ENCODE assay signal across 28 cellular contexts in genomic region chr5:67257500-67257899, GRCh38.
DNase-seq lines count a peak whose midpoint lies in the region; ATAC-seq and TF ChIP-seq lines count a peak whose summit lies in the region.
"Had no signal": no experiment of that assay in that cellular context is flagged by ENCODE, and none has a peak within 500 bp of the region (broad histone marks: within the 10 kb centered on the region; RNA-seq: fewer than 3 reads in every experiment).

No MANE protein-coding gene starts in this region.

- no peaks in the 10 kb centered on the region for H3K4me1 Mint-ChIP-seq in activated T-cell treated with anti-CD3 and anti-CD28 coated beads, Interleukin-2, amount 50 U/mL, for 72 hours (ENCODE audit: low read depth)
- peaks cover 1% of the 10 kb centered on the region for H3K4me1 Mint-ChIP-seq in activated T-cell treated with anti-CD3 and anti-CD28 coated beads, Interleukin-2, amount 50 U/mL, for 24 hours (ENCODE audit: low read depth)
- H3K4me1 Mint-ChIP-seq: GM23338 had no signal

- in situ Hi-C loops in gastrocnemius medialis (cut with MboI; ENCODE audit: low sequenced_read_pairs in 4 of 4): loop anchor here in 1 of 4 donors (25.0 kb wide), 1 partner anchor 555 kb away; no protein-coding TSS in a partner anchor

- intact Hi-C loops in gastrocnemius medialis (cut with DNase I; ENCODE audit: low total_unique reads): loop anchor here (5.0 to 10.0 kb wide), 2 partner anchors 545 to 1837 kb away; partner anchors contain the start of gene SLC30A5

- no peak overlapping the region for H3K4me3 Mint-ChIP-seq in activated T-cell treated with anti-CD3 and anti-CD28 coated beads, Interleukin-2, amount 50 U/mL, for 72 hours
- no peak overlapping the region for H3K4me3 Mint-ChIP-seq in activated T-cell treated with anti-CD3 and anti-CD28 coated beads, Interleukin-2, amount 50 U/mL, for 24 hours
- H3K4me3 Mint-ChIP-seq: activated CD8-positive, alpha-beta T cell treated with anti-CD3 and anti-CD28 coated beads for 36 hours; brain; CD8-positive, alpha-beta T cell; GM23338; naive B cell; stimulated activated naive B cell treated with anti-CD40 and anti-IgM and Interleukin-4, amounts not matched to agents 10 μg/mL and 1 μg/mL and 100 μg/mL, for 72 hours had no signal

- peak overlapping the region; percentile 33 for H3K27ac Mint-ChIP-seq in activated T-cell treated with anti-CD3 and anti-CD28 coated beads, Interleukin-2, amount 50 U/mL, for 72 hours
- no peak overlapping the region for H3K27ac Mint-ChIP-seq in activated T-cell treated with anti-CD3 and anti-CD28 coated beads, Interleukin-2, amount 50 U/mL, for 24 hours
- H3K27ac Mint-ChIP-seq: activated CD8-positive, alpha-beta T cell treated with anti-CD3 and anti-CD28 coated beads for 36 hours; CD8-positive, alpha-beta T cell; GM23338; stimulated activated naive B cell treated with anti-CD40 and anti-IgM and Interleukin-4, amounts not matched to agents 10 μg/mL and 1 μg/mL and 100 μg/mL, for 72 hours had no signal

- no peaks in the 10 kb centered on the region for H3K9me3 Mint-ChIP-seq in activated T-cell treated with anti-CD3 and anti-CD28 coated beads, Interleukin-2, amount 50 U/mL, for 72 hours
- H3K9me3 Mint-ChIP-seq in activated T-cell treated with anti-CD3 and anti-CD28 coated beads, Interleukin-2, amount 50 U/mL, for 24 hours: no peaks in the 10 kb centered on the region
- H3K9me3 Mint-ChIP-seq: CD8-positive, alpha-beta T cell; stimulated activated naive B cell treated with anti-CD40 and anti-IgM and Interleukin-4, amounts not matched to agents 10 μg/mL and 1 μg/mL and 100 μg/mL, for 72 hours had no signal

- no peak for TF ChIP-seq CTCF in gastroesophageal sphincter (IDR thresholded peaks at IDR 0.05)
- no peak for TF ChIP-seq CTCF in gastrocnemius medialis (IDR thresholded peaks at IDR 0.05 in 4 of 5, conservative IDR thresholded peaks at IDR 0.05 in 1 of 5)

- no peaks in the 10 kb centered on the region for H3K36me3 Mint-ChIP-seq in activated T-cell treated with anti-CD3 and anti-CD28 coated beads, Interleukin-2, amount 50 U/mL, for 72 hours (ENCODE audit: insufficient read depth in 2 of 2)
- H3K36me3 Mint-ChIP-seq in activated T-cell treated with anti-CD3 and anti-CD28 coated beads, Interleukin-2, amount 50 U/mL, for 24 hours (ENCODE audit: low read depth): no peaks in the 10 kb centered on the region
- H3K36me3 Mint-ChIP-seq: brain; CD8-positive, alpha-beta T cell; naive B cell; stimulated activated naive B cell treated with anti-CD40 and anti-IgM and Interleukin-4, amounts not matched to agents 10 μg/mL and 1 μg/mL and 100 μg/mL, for 72 hours had no signal

- no peak for DNase-seq in activated T-cell treated with anti-CD3 and anti-CD28 coated beads, Interleukin-2, amount 50 U/mL, for 72 hours
- DNase-seq in activated T-cell treated with anti-CD3 and anti-CD28 coated beads, Interleukin-2, amount 50 U/mL, for 24 hours: no peak
- no peak for DNase-seq in gastrocnemius medialis
- DNase-seq in dermis blood vessel endothelial cell: no peak
- DNase-seq in amygdala (lab: John Stamatoyannopoulos, UW): no peak
- no peak for DNase-seq in NCI-H187 (lab: John Stamatoyannopoulos, UW)
- DNase-seq in activated effector memory CD4-positive, alpha-beta T cell treated with Interleukin-2 at 50 U/mL for 16 hours: no peak
- DNase-seq: 8988T; activated CD4-positive, CD25-positive, alpha-beta regulatory T cell treated with anti-CD3 and anti-CD28 coated beads, Interleukin-2, amount 50 U/mL, for 72 hours; activated CD8-positive, alpha-beta T cell treated with anti-CD3 and anti-CD28 coated beads for 36 hours; activated gamma-delta T cell; CD8-positive, alpha-beta T cell; heart left ventricle; naive B cell; NCI-H1694; NCI-H2171; NCI-H524; nucleus accumbens; spleen; stimulated activated CD4-positive, alpha-beta T cell treated with anti-CD3 and anti-CD28 coated beads, Interleukin-4, amount 100 ng/mL, for 1 hour; stimulated activated naive B cell treated with anti-CD40 and anti-IgM and Interleukin-4, amounts not matched to agents 10 μg/mL and 1 μg/mL and 100 μg/mL, for 72 hours; T-helper 1 cell had no signal

- H3K4me1 ChIP-seq in gastroesophageal sphincter (peaks cover 5 to 41% (median 22%) of the 10 kb centered on the region in 3 donors), gastrocnemius medialis (peaks cover 3 to 4% of the 10 kb centered on the region in 2 donors)
- H3K4me1 ChIP-seq: heart left ventricle, Peyer's patch, SJSA1, spleen had no signal

- H3K36me3 ChIP-seq in gastroesophageal sphincter (no peaks in the 10 kb centered on the region), gastrocnemius medialis (no peaks in the 10 kb centered on the region)
- H3K36me3 ChIP-seq: heart left ventricle, Peyer's patch, SJSA1, spleen had no signal

- peak; percentile 62 for TF ChIP-seq EP300 in gastroesophageal sphincter (IDR thresholded peaks at IDR 0.05)

- H3K9me3 ChIP-seq in gastroesophageal sphincter: no peaks in the 10 kb centered on the region
- H3K9me3 ChIP-seq in gastrocnemius medialis: no peaks in the 10 kb centered on the region
- H3K9me3 ChIP-seq: heart left ventricle, Peyer's patch, SJSA1 had no signal

- H3K27ac ChIP-seq in gastroesophageal sphincter: peak overlapping the region; percentile 80 to 99 (median 87)
- H3K27ac ChIP-seq in gastrocnemius medialis: peak overlapping the region; percentile 12 to 41 (median 30)
- H3K27ac ChIP-seq: SJSA1, spleen had no signal

- peaks cover 6% of the 10 kb centered on the region for H3K27me3 Mint-ChIP-seq in activated T-cell treated with anti-CD3 and anti-CD28 coated beads, Interleukin-2, amount 50 U/mL, for 72 hours (ENCODE audit: low read depth)
- H3K27me3 Mint-ChIP-seq in activated T-cell treated with anti-CD3 and anti-CD28 coated beads, Interleukin-2, amount 50 U/mL, for 24 hours: peaks cover 3% of the 10 kb centered on the region
- H3K27me3 Mint-ChIP-seq: activated CD8-positive, alpha-beta T cell treated with anti-CD3 and anti-CD28 coated beads for 36 hours; brain; naive B cell had no signal

- H3K4me3 ChIP-seq in gastroesophageal sphincter: no peak overlapping the region
- H3K4me3 ChIP-seq in gastrocnemius medialis: no peak overlapping the region
- H3K4me3 ChIP-seq: GM23338, heart left ventricle, Peyer's patch, SJSA1, spleen had no signal

- TF ChIP-seq POLR2A in gastroesophageal sphincter (IDR thresholded peaks at IDR 0.05) (no peak), gastrocnemius medialis (IDR thresholded peaks at IDR 0.05) (no peak)

- ATAC-seq in activated T-cell treated with anti-CD3 and anti-CD28 coated beads, Interleukin-2, amount 50 U/mL, for 72 hours (replicated peaks in 1 of 2): no peak
- ATAC-seq in gastroesophageal sphincter (peak; percentile 77), gastrocnemius medialis (peak; percentile 69 to 84)
- ATAC-seq: activated CD8-positive, alpha-beta T cell treated with anti-CD3 and anti-CD28 coated beads for 36 hours; CD8-positive, alpha-beta T cell; GM23338; heart left ventricle; left lobe of liver; stimulated activated naive B cell treated with anti-CD40 and anti-IgM and Interleukin-4, amounts not matched to agents 10 μg/mL and 1 μg/mL and 100 μg/mL, for 72 hours had no signal

- H3K27me3 ChIP-seq in gastroesophageal sphincter (no peaks in the 10 kb centered on the region), gastrocnemius medialis (no peaks in the 10 kb centered on the region)
- H3K27me3 ChIP-seq: heart left ventricle, Peyer's patch, spleen had no signal

- WGBS in gastroesophageal sphincter (ENCODE audit: low coverage in 1 of 2), 2 donors: 72 to 100% methylated on average over 1 to 2 of the region's 2 CpGs

Comparison
In these comparisons a context has a peak if more than half of its experiments do, and no peak if none do; other contexts are left out.
1. ATAC-seq: peak in gastroesophageal sphincter (single experiment) and gastrocnemius medialis (2 of 2); none in activated T-cell treated with anti-CD3 and anti-CD28 coated beads, Interleukin-2, amount 50 U/mL, for 72 hours (0 of 2).